In genomic region chr10:29895436-29895835, GRCh38 we compare ENCODE assay signal across 11 cellular contexts.
DNase-seq lines count a peak whose midpoint lies in the region; ATAC-seq and TF ChIP-seq lines count a peak whose summit lies in the region.
"Had no signal": no experiment of that assay in that cellular context is flagged by ENCODE, and none has a peak within 500 bp of the region (broad histone marks: within the 10 kb centered on the region; RNA-seq: fewer than 3 reads in every experiment).

No MANE protein-coding gene starts in this region.

- H3K4me1 Mint-ChIP-seq in effector memory CD8-positive, alpha-beta T cell (ENCODE audit: low read depth in 2 of 2) = no peaks in the 10 kb centered on the region
- H3K4me1 Mint-ChIP-seq: activated CD4-positive, alpha-beta memory T cell treated with anti-CD3 and anti-CD28 coated beads, Interleukin-2, amount 10 ng/mL, durations not matched to agents 7 days and 5 days had no signal

- H3K4me1 ChIP-seq in left ventricle myocardium inferior (peaks cover 16% of the 10 kb centered on the region), psoas muscle (no peaks in the 10 kb centered on the region)
- H3K4me1 ChIP-seq: parathyroid adenoma had no signal

- no peak overlapping the region for H3K4me3 ChIP-seq in astrocyte of the spinal cord (ENCODE audit: low read depth, low read length)
- H3K4me3 ChIP-seq in left ventricle myocardium inferior = peak overlapping the region; percentile 22
- H3K4me3 ChIP-seq in psoas muscle = no peak overlapping the region

- no peak for TF ChIP-seq CTCF in astrocyte of the spinal cord (IDR thresholded peaks at IDR 0.05; ENCODE audit: low read depth, low read length)
- no peak for TF ChIP-seq CTCF in left ventricle myocardium inferior (IDR thresholded peaks at IDR 0.05; ENCODE audit: borderline replicate concordance)
- TF ChIP-seq CTCF in psoas muscle (IDR thresholded peaks at IDR 0.05) = no peak

- WGBS in psoas muscle, 3 donors = 23 to 31% (median 30%) methylated on average over 6 of the region's 6 CpGs

- in situ Hi-C loops in astrocyte of the spinal cord (cut with HindIII; ENCODE audit: low sequenced_read_pairs) = no loop called here

- H3K36me3 Mint-ChIP-seq in effector memory CD8-positive, alpha-beta T cell (ENCODE audit: insufficient read depth) = no peaks in the 10 kb centered on the region

- H3K27me3 ChIP-seq in left ventricle myocardium inferior (ENCODE audit: low read depth) (no peaks in the 10 kb centered on the region), psoas muscle (ENCODE audit: insufficient read depth in 3 of 3, low read length in 2 of 3) (no peaks in the 10 kb centered on the region)

- H3K9me3 ChIP-seq in left ventricle myocardium inferior (replicated peaks) = peaks cover 11% of the 10 kb centered on the region
- peaks cover 5% of the 10 kb centered on the region for H3K9me3 ChIP-seq in psoas muscle

- no peak overlapping the region for H3K27ac Mint-ChIP-seq in effector memory CD8-positive, alpha-beta T cell
- H3K27ac Mint-ChIP-seq: activated CD4-positive, alpha-beta memory T cell treated with anti-CD3 and anti-CD28 coated beads, Interleukin-2, amount 10 ng/mL, durations not matched to agents 7 days and 5 days had no signal

- DNase-seq in EH (ENCODE audit: low read depth) (peak; percentile 86), astrocyte of the spinal cord (ENCODE audit: low read depth, low spot score) (peak; percentile 100), left ventricle myocardium inferior (peak; percentile 69), psoas muscle (peak; percentile 60 to 71), NCI-H2107 treated with DMSO at 0.1 percent for 48 hours (lab: John Stamatoyannopoulos, UW; ENCODE audit: unreplicated experiment) (no peak)
- DNase-seq in effector memory CD8-positive, alpha-beta T cell = no peak
- DNase-seq: activated CD4-positive, alpha-beta memory T cell treated with anti-CD3 and anti-CD28 coated beads, Interleukin-2, amount 10 ng/mL, durations not matched to agents 7 days and 5 days; NCI-H510A treated with DMSO at 0.1 percent for 48 hours had no signal

- ATAC-seq in psoas muscle = peak in 3 of 4 donors; percentile 45 to 62 (median 60)
- ATAC-seq in GM21619 (IDR thresholded peaks at IDR 0.05; ENCODE audit: unreplicated experiment) = no peak
- no peak for ATAC-seq in HG02938 (IDR thresholded peaks at IDR 0.05; ENCODE audit: unreplicated experiment)
- no peak for ATAC-seq in effector memory CD8-positive, alpha-beta T cell (replicated peaks)

- peak overlapping the region; percentile 74 for H3K27ac ChIP-seq in left ventricle myocardium inferior (replicated peaks)
- no peak overlapping the region for H3K27ac ChIP-seq in psoas muscle

- no peaks in the 10 kb centered on the region for H3K9me3 Mint-ChIP-seq in effector memory CD8-positive, alpha-beta T cell
- H3K9me3 Mint-ChIP-seq: activated CD4-positive, alpha-beta memory T cell treated with anti-CD3 and anti-CD28 coated beads, Interleukin-2, amount 10 ng/mL, durations not matched to agents 7 days and 5 days had no signal

- H3K36me3 ChIP-seq in left ventricle myocardium inferior (no peaks in the 10 kb centered on the region), psoas muscle (ENCODE audit: insufficient read depth in 1 of 2, low read depth in 1 of 2) (no peaks in the 10 kb centered on the region)

- intact Hi-C loops in left ventricle myocardium inferior (cut with micrococcal nuclease) (no loop called here), psoas muscle (cut with DNase I) (no loop called here)

- peaks cover 15 to 21% of the 10 kb centered on the region in 2 donors for H3K27me3 Mint-ChIP-seq in effector memory CD8-positive, alpha-beta T cell

- H3K4me3 Mint-ChIP-seq in effector memory CD8-positive, alpha-beta T cell = no peak overlapping the region
- H3K4me3 Mint-ChIP-seq: activated CD4-positive, alpha-beta memory T cell treated with anti-CD3 and anti-CD28 coated beads, Interleukin-2, amount 10 ng/mL, durations not matched to agents 7 days and 5 days had no signal

Comparison
In these comparisons a context has a peak if more than half of its experiments do, and no peak if none do; other contexts are left out.
1. DNase-seq: peak in EH (single experiment), astrocyte of the spinal cord (single experiment), left ventricle myocardium inferior (single experiment) and psoas muscle (2 of 2); none in NCI-H2107 treated with DMSO at 0.1 percent for 48 hours (single experiment) and effector memory CD8-positive, alpha-beta T cell (0 of 3).
2. ATAC-seq: peak in psoas muscle (3 of 4); none in GM21619 (single experiment), HG02938 (single experiment) and effector memory CD8-positive, alpha-beta T cell (single experiment).